ENCODE assay signal across 9 cellular contexts in the genomic region with DNA sequence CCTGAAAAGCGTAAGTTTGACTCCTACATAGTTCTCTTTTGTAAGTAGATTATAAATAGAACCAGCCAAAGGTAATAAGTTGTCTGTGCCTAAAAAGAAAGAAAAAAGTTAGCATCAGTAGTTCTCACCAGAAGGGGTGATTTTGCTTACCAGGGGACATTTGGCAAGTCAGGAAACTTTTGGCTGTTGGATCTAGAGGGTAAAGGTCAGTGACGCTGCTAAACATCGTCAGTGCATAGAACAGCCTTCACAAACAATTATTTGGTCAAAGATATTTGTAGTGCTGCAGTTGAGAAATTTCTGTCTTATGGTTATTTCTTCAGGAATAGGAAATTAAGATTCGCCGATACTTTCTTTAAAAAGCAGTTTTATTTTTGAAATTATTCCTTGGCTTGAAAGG. TPM values are rescaled to one million over a fixed set of nuclear protein-coding genes. Genes with fewer than 3 reads are reported as not detected.
DNase-seq lines count a peak whose midpoint lies in the region; ATAC-seq, FAIRE-seq and TF ChIP-seq lines count a peak whose summit lies in the region.
"Had no signal": no experiment of that assay in that cellular context is flagged by ENCODE, and none has a peak within 500 bp of the region (broad histone marks: within the 10 kb centered on the region; RNA-seq: fewer than 3 reads in every experiment).

No MANE protein-coding gene starts in this region.

- peaks cover 20% of the 10 kb centered on the region; the same call in 2 of the 3 replicates for H3K4me1 ChIP-seq in A549
- H3K4me1 ChIP-seq in liver (ENCODE audit: control insufficient read depth in 4 of 4, insufficient read depth in 4 of 4, low read length in 3 of 4) = peaks cover 4 to 25% (median 12%) of the 10 kb centered on the region in 4 donors

- no peak for TF ChIP-seq EP300 in A549 (IDR thresholded peaks at IDR 0.05)

- no peaks in the 10 kb centered on the region for H3K27me3 ChIP-seq in liver (ENCODE audit: control insufficient read depth in 4 of 4, insufficient read depth in 4 of 4, low read length in 3 of 4)

- TF ChIP-seq RAD21 in A549 (conservative IDR thresholded peaks at IDR 0.05 in 1 of 2, IDR thresholded peaks at IDR 0.05 in 1 of 2) (no peak), liver (IDR thresholded peaks at IDR 0.05) (peak; percentile 37 to 38)

- H3K27me3 Mint-ChIP-seq in activated T-helper 1 cell treated with anti-CD3 and anti-CD28 coated beads, Interleukin-12 subunit alpha, Interleukin-12 subunit beta, Interleukin-2, Interleukin-4 antibody, amounts not matched to agents 30 ng/mL and 10 ng/mL and 1 ng/mL, durations not matched to agents 14 hours and 24 hours and 36 hours (ENCODE audit: insufficient read depth) = no peaks in the 10 kb centered on the region

- H3K9ac ChIP-seq in liver (ENCODE audit: low read depth in 1 of 2, low read length in 2 of 2) = peak overlapping the region; percentile 49 to 98

- H3K4me3 ChIP-seq in A549 = peak overlapping the region; percentile 82
- peak overlapping the region; percentile 58 to 91 (median 67) for H3K4me3 ChIP-seq in liver (ENCODE audit: low read depth in 1 of 3, low read length in 3 of 3)

- H3K27ac ChIP-seq in A549 (peak overlapping the region; percentile 27 to 98; a peak in 2 of 6 replicates), liver (ENCODE audit: low read depth in 1 of 2, low read length in 2 of 2) (peak overlapping the region; percentile 100)

- H3K9me3 Mint-ChIP-seq in activated T-helper 1 cell treated with anti-CD3 and anti-CD28 coated beads, Interleukin-12 subunit alpha, Interleukin-12 subunit beta, Interleukin-2, Interleukin-4 antibody, amounts not matched to agents 30 ng/mL and 10 ng/mL and 1 ng/mL, durations not matched to agents 14 hours and 24 hours and 36 hours = no peaks in the 10 kb centered on the region

- peak overlapping the region; percentile 94 for H3K4me2 ChIP-seq in A549

- DNase-seq in A549 (ENCODE audit: low read depth in 1 of 2, low spot score in 1 of 2) (no peak), GM12892 (ENCODE audit: insufficient read length) (no peak), foreskin melanocyte (no peak), GM13976 (ENCODE audit: low spot score) (no peak), head of caudate nucleus (no peak), nucleus accumbens (lab: John Stamatoyannopoulos, UW) (no peak)
- no peak for DNase-seq in activated T-helper 1 cell treated with anti-CD3 and anti-CD28 coated beads, Interleukin-12 subunit alpha, Interleukin-12 subunit beta, Interleukin-2, Interleukin-4 antibody, amounts not matched to agents 30 ng/mL and 10 ng/mL and 1 ng/mL, durations not matched to agents 14 hours and 24 hours and 36 hours (ENCODE audit: low spot score)

- no peak for TF ChIP-seq POLR2A in A549 (IDR thresholded peaks at IDR 0.05; ENCODE audit: low read length)
- TF ChIP-seq POLR2A in GM12892 (IDR thresholded peaks at IDR 0.05; ENCODE audit: low read depth, low read length) = no peak

- H3K36me3 Mint-ChIP-seq in activated T-helper 1 cell treated with anti-CD3 and anti-CD28 coated beads, Interleukin-12 subunit alpha, Interleukin-12 subunit beta, Interleukin-2, Interleukin-4 antibody, amounts not matched to agents 30 ng/mL and 10 ng/mL and 1 ng/mL, durations not matched to agents 14 hours and 24 hours and 36 hours (ENCODE audit: low read depth) = peaks cover 26% of the 10 kb centered on the region

- TF ChIP-seq CTCF in A549 (IDR thresholded peaks at IDR 0.05) = no peak
- TF ChIP-seq CTCF in liver (IDR thresholded peaks at IDR 0.05; ENCODE audit: low read depth, low read length, missing input control) = no peak
- TF ChIP-seq CTCF in GM13976 (IDR thresholded peaks at IDR 0.05; ENCODE audit: borderline replicate concordance, control extremely low read depth, extremely low read depth, insufficient read depth, missing control alignments) = no peak

- CTCF ChIA-PET in A549 (lab: Yijun Ruan, JAX) = no interaction called here

- FAIRE-seq in A549 (lab: Jason Lieb, UNC) = no peak
- peak; percentile 24 for FAIRE-seq in GM12892 (lab: Jason Lieb, UNC)
- FAIRE-seq: RCC 7860 had no signal

- intact Hi-C loops in activated T-helper 1 cell treated with anti-CD3 and anti-CD28 coated beads, Interleukin-12 subunit alpha, Interleukin-12 subunit beta, Interleukin-2, Interleukin-4 antibody, amounts not matched to agents 30 ng/mL and 10 ng/mL and 1 ng/mL, durations not matched to agents 14 hours and 24 hours and 36 hours (cut with micrococcal nuclease) = loop anchor here (5.0 kb wide), 2 partner anchors 197 to 472 kb away; a partner anchor contains a TSS
- intact Hi-C loops in head of caudate nucleus (cut with DNase I) = loop anchor here (5.0 kb wide), 1 partner anchor 212 kb away; no protein-coding TSS in a partner anchor

- no peak overlapping the region for H3K27ac Mint-ChIP-seq in activated T-helper 1 cell treated with anti-CD3 and anti-CD28 coated beads, Interleukin-12 subunit alpha, Interleukin-12 subunit beta, Interleukin-2, Interleukin-4 antibody, amounts not matched to agents 30 ng/mL and 10 ng/mL and 1 ng/mL, durations not matched to agents 14 hours and 24 hours and 36 hours

- in situ Hi-C loops in GM13976 (cut with MboI; ENCODE audit: low sequenced_read_pairs, unreplicated experiment) = no loop called here

- peaks cover 34% of the 10 kb centered on the region for H3K4me1 Mint-ChIP-seq in activated T-helper 1 cell treated with anti-CD3 and anti-CD28 coated beads, Interleukin-12 subunit alpha, Interleukin-12 subunit beta, Interleukin-2, Interleukin-4 antibody, amounts not matched to agents 30 ng/mL and 10 ng/mL and 1 ng/mL, durations not matched to agents 14 hours and 24 hours and 36 hours (ENCODE audit: low read depth)

- ATAC-seq in A549 = no peak

- 40% methylated on average over 5 of the region's 5 CpGs for WGBS in A549 (ENCODE audit: missing lambda C conversion rate)
- WGBS in liver = 27% methylated on average over 5 of the region's 5 CpGs

- H3K36me3 ChIP-seq in liver (ENCODE audit: control insufficient read depth in 4 of 4, insufficient read depth in 3 of 4, low read depth in 1 of 4, low read length in 3 of 4) = peaks cover 0 to 14% (median 3%) of the 10 kb centered on the region in 4 donors

- no peaks in the 10 kb centered on the region for H3K9me3 ChIP-seq in A549
- no peaks in the 10 kb centered on the region for H3K9me3 ChIP-seq in liver (ENCODE audit: control insufficient read depth in 4 of 4, low read length in 3 of 4)

- peak overlapping the region; percentile 47 for H3K4me3 Mint-ChIP-seq in activated T-helper 1 cell treated with anti-CD3 and anti-CD28 coated beads, Interleukin-12 subunit alpha, Interleukin-12 subunit beta, Interleukin-2, Interleukin-4 antibody, amounts not matched to agents 30 ng/mL and 10 ng/mL and 1 ng/mL, durations not matched to agents 14 hours and 24 hours and 36 hours

- POLR2A ChIA-PET in A549 (lab: Yijun Ruan, JAX) = no interaction called here

TF ChIP-seq in A549, 52 proteins besides CTCF, POLR2A, EP300 and RAD21 (continues in another document):
- TF ChIP-seq HOXB13 (CRISPR knock-in tag; IDR thresholded peaks at IDR 0.05; ENCODE audit: low read depth) (no peak), ZNF302 (CRISPR knock-in tag; IDR thresholded peaks at IDR 0.05) (no peak), GATA3 (IDR thresholded peaks at IDR 0.05; ENCODE audit: borderline replicate concordance) (no peak), TP53 (CRISPR knock-in tag; IDR thresholded peaks at IDR 0.05) (no peak), CHD2 (IDR thresholded peaks at IDR 0.05; ENCODE audit: low read length, partially characterized antibody) (no peak), NPAS2 (CRISPR knock-in tag; IDR thresholded peaks at IDR 0.05; ENCODE audit: borderline replicate concordance) (no peak), JUNB (IDR thresholded peaks at IDR 0.05) (no peak)
- TF ChIP-seq, protein P1, sequence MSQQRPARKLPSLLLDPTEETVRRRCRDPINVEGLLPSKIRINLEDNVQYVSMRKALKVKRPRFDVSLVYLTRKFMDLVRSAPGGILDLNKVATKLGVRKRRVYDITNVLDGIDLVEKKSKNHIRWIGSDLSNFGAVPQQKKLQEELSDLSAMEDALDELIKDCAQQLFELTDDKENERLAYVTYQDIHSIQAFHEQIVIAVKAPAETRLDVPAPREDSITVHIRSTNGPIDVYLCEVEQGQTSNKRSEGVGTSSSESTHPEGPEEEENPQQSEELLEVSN (IDR thresholded peaks at IDR 0.05; ENCODE audit: borderline replicate concordance, low read depth) = no peak

TF ChIP-seq in liver, 16 proteins besides CTCF, POLR2A, EP300 and RAD21 (continues in another document):
- TF ChIP-seq, protein P2, sequence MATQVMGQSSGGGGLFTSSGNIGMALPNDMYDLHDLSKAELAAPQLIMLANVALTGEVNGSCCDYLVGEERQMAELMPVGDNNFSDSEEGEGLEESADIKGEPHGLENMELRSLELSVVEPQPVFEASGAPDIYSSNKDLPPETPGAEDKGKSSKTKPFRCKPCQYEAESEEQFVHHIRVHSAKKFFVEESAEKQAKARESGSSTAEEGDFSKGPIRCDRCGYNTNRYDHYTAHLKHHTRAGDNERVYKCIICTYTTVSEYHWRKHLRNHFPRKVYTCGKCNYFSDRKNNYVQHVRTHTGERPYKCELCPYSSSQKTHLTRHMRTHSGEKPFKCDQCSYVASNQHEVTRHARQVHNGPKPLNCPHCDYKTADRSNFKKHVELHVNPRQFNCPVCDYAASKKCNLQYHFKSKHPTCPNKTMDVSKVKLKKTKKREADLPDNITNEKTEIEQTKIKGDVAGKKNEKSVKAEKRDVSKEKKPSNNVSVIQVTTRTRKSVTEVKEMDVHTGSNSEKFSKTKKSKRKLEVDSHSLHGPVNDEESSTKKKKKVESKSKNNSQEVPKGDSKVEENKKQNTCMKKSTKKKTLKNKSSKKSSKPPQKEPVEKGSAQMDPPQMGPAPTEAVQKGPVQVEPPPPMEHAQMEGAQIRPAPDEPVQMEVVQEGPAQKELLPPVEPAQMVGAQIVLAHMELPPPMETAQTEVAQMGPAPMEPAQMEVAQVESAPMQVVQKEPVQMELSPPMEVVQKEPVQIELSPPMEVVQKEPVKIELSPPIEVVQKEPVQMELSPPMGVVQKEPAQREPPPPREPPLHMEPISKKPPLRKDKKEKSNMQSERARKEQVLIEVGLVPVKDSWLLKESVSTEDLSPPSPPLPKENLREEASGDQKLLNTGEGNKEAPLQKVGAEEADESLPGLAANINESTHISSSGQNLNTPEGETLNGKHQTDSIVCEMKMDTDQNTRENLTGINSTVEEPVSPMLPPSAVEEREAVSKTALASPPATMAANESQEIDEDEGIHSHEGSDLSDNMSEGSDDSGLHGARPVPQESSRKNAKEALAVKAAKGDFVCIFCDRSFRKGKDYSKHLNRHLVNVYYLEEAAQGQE (IDR thresholded peaks at IDR 0.05) = peak; percentile 82

RNA-seq across cellular contexts. Expression of a gene that starts 2.0 kb away (rescaled TPM):
- 22.7 and 23.0 TPM in 2 replicates for polyA plus RNA-seq in A549 (2011; rRNA removed)
- polyA plus RNA-seq in A549 (2012; cell fraction: cytosol; rRNA removed) = 4.1 and 4.5 TPM in 2 replicates
- 5.4 and 7.7 TPM in 2 replicates for polyA plus RNA-seq in A549 (2012; cell fraction: nucleus; rRNA removed)
- polyA plus RNA-seq in A549 (2017; fragmentation: RNase III; extraction: RNeasy Plus Mini Kit Qiagen cat#74134 plus additional on column Dnase treatment) = 7.4 to 8.1 TPM (median 7.6 TPM) in 3 replicates
- 12.1 and 13.9 TPM in 2 replicates for polyA minus RNA-seq in A549 (2011; rRNA and poly(A)+ RNA removed)
- 9.3 TPM for polyA plus RNA-seq in GM12892 (2012; ENCODE audit: missing spikeins)
- total RNA-seq in activated T-helper 1 cell treated with anti-CD3 and anti-CD28 coated beads, Interleukin-12 subunit alpha, Interleukin-12 subunit beta, Interleukin-2, Interleukin-4 antibody, amounts not matched to agents 30 ng/mL and 10 ng/mL and 1 ng/mL, durations not matched to agents 14 hours and 24 hours and 36 hours = 17.2 and 17.5 TPM in 2 replicates
- 10 to 100 TPM; 11.3 to 13.0 TPM for total RNA-seq in liver
- polyA plus RNA-seq in liver = 1 to 10 TPM; 4.1 to 5.2 TPM
